9 cellular contexts compared by ENCODE assay signal in genomic region chr9:72473474-72474241, GRCh38. TPM values are rescaled to one million over a fixed set of nuclear protein-coding genes. Genes with fewer than 3 reads are reported as not detected.
DNase-seq lines count a peak whose midpoint lies in the region; ATAC-seq and TF ChIP-seq lines count a peak whose summit lies in the region.
"Had no signal": no experiment of that assay in that cellular context is flagged by ENCODE, and none has a peak within 500 bp of the region (broad histone marks: within the 10 kb centered on the region; RNA-seq: fewer than 3 reads in every experiment).

No MANE protein-coding gene starts in this region.

- CTCF ChIA-PET in T-cell (lab: Charles Lee) = interaction anchor here in 1 of 2 donors (0.7 kb wide), 1 partner anchor 215 kb away, joined by 4 read pairs; no protein-coding TSS in a partner anchor

- H3K36me3 Mint-ChIP-seq in T-cell = no peaks in the 10 kb centered on the region

- peaks cover 14% of the 10 kb centered on the region for H3K4me1 ChIP-seq in osteoblast (ENCODE audit: insufficient read depth, low read length)

- peak; percentile 88 for ATAC-seq in GM18870 (IDR thresholded peaks at IDR 0.05; ENCODE audit: unreplicated experiment)
- ATAC-seq in HG02610 (IDR thresholded peaks at IDR 0.05; ENCODE audit: unreplicated experiment) = peak; percentile 91
- peak in 3 of 4 experiments; percentile 30 to 52 (median 36) for ATAC-seq in T-cell (replicated peaks in 1 of 4)

- no peaks in the 10 kb centered on the region for H3K27me3 Mint-ChIP-seq in T-cell
- H3K27me3 Mint-ChIP-seq: central memory CD8-positive, alpha-beta T cell had no signal

- H3K4me1 Mint-ChIP-seq in T-cell = peaks cover 12 to 39% (median 35%) of the 10 kb centered on the region in 3 donors

- H3K9me3 Mint-ChIP-seq in T-cell = no peaks in the 10 kb centered on the region
- H3K9me3 Mint-ChIP-seq: central memory CD8-positive, alpha-beta T cell had no signal

- no peak overlapping the region for H3K4me2 ChIP-seq in osteoblast (ENCODE audit: insufficient read depth, low read length)

- intact Hi-C loops in posterior vena cava (cut with DNase I) = no loop called here

- H3K4me3 Mint-ChIP-seq in T-cell = no peak overlapping the region
- H3K4me3 Mint-ChIP-seq: central memory CD8-positive, alpha-beta T cell had no signal

- H3K4me3 ChIP-seq in osteoblast (ENCODE audit: insufficient read depth, low read length) = no peak overlapping the region

- H3K27ac ChIP-seq in osteoblast (ENCODE audit: low read depth, low read length) = peak overlapping the region; percentile 68

- no peak overlapping the region for H2AFZ ChIP-seq in osteoblast (ENCODE audit: low read length)

- TF ChIP-seq CTCF in osteoblast (IDR thresholded peaks at IDR 0.05; ENCODE audit: extremely low read depth, low read depth, low read length) = no peak

- no peaks in the 10 kb centered on the region for H4K20me1 ChIP-seq in osteoblast (ENCODE audit: insufficient read depth, low read length)

- H3K9me3 ChIP-seq in osteoblast (ENCODE audit: low read depth, low read length) = no peaks in the 10 kb centered on the region

- POLR2A ChIA-PET in T-cell (lab: Charles Lee) = no interaction called here

- H3K36me3 ChIP-seq in osteoblast (ENCODE audit: insufficient read depth, low read length) = no peaks in the 10 kb centered on the region

- H3K27me3 ChIP-seq in osteoblast (ENCODE audit: insufficient read depth, low read length) = no peaks in the 10 kb centered on the region

- no peaks in the 10 kb centered on the region for H3K79me2 ChIP-seq in osteoblast (ENCODE audit: insufficient read depth, low read length)

- DNase-seq in T-cell (no peak), osteoblast (ENCODE audit: insufficient read length, low spot score, missing footprints) (peak; percentile 88), posterior vena cava (ENCODE audit: low spot score) (no peak), SKM-1 treated with dmso at 0.1 percent for 144 hours (lab: John Stamatoyannopoulos, UW; ENCODE audit: unreplicated experiment) (no peak), NCI-H2029 treated with DMSO at 0.1 percent for 48 hours (lab: John Stamatoyannopoulos, UW) (no peak)
- no peak for DNase-seq in stimulated activated CD4-positive, alpha-beta T cell treated with anti-CD3 and anti-CD28 coated beads, Interleukin-12 subunit alpha, Interleukin-12 subunit beta, amount 100 ng/mL, for 4 hours

- H3K27ac Mint-ChIP-seq in T-cell = peak overlapping the region; percentile 45 to 64

RNA-seq across cellular contexts. Expression of gene TMC1, which starts 47.8 kb away (rescaled TPM):
- total RNA-seq in T-cell (not detected), osteoblast (under 0.01 TPM in 1 of 2 replicates, not detected in the other), posterior vena cava (under 1 TPM; 0.69 to 1.00 TPM)

Comparison
In these comparisons a context has a peak if more than half of its experiments do, and no peak if none do; other contexts are left out.
1. ATAC-seq: peak in every context shown above with its lines; median percentile 91 in HG02610; 88 in GM18870; 36 in T-cell.